In genomic region chr9:22067196-22067595, GRCh38 we compare ENCODE assay signal across 27 cellular contexts. TPM values are rescaled to one million over a fixed set of nuclear protein-coding genes. Genes with fewer than 3 reads are reported as not detected.
"Had no signal": no experiment of that assay in that cellular context is flagged by ENCODE, and none has a peak within 500 bp of the region (broad histone marks: within the 10 kb centered on the region; RNA-seq: fewer than 3 reads in every experiment).

No MANE protein-coding gene starts in this region.

- H3K36me3 ChIP-seq: colonic mucosa, ovary, right lobe of liver, thoracic aorta, tibial nerve, upper lobe of left lung had no signal

- H3K4me1 Mint-ChIP-seq: endodermal cell; immature natural killer cell; memory B cell; natural killer cell; stimulated activated naive B cell treated with anti-CD40 and anti-IgM and Interleukin-4, amounts not matched to agents 10 μg/mL and 1 μg/mL and 100 μg/mL, for 72 hours had no signal

- H3K27me3 ChIP-seq: colonic mucosa, ovary, right lobe of liver, tibial nerve, upper lobe of left lung had no signal

- ATAC-seq: esophagus mucosa; left lobe of liver; natural killer cell; right lobe of liver; stimulated activated naive B cell treated with anti-CD40 and anti-IgM and Interleukin-4, amounts not matched to agents 10 μg/mL and 1 μg/mL and 100 μg/mL, for 72 hours had no signal

- H3K9me3 Mint-ChIP-seq: dendritic cell treated with granulocyte-macrophage colony-stimulating factor and Interleukin-4, amounts not matched to agents 40 ng/mL and 50 ng/mL, for 4 days; endodermal cell; immature natural killer cell; memory B cell; natural killer cell; stimulated activated naive B cell treated with anti-CD40 and anti-IgM and Interleukin-4, amounts not matched to agents 10 μg/mL and 1 μg/mL and 100 μg/mL, for 72 hours; stimulated activated naive CD8-positive, alpha-beta T cell treated with anti-CD3 and anti-CD28 coated beads, Interleukin-15, Interleukin-2, amounts not matched to agents 100 ng/mL and 50 ng/mL, for 24 hours had no signal

- H3K36me3 Mint-ChIP-seq: immature natural killer cell; memory B cell; natural killer cell; stimulated activated naive B cell treated with anti-CD40 and anti-IgM and Interleukin-4, amounts not matched to agents 10 μg/mL and 1 μg/mL and 100 μg/mL, for 72 hours had no signal

- H3K27ac ChIP-seq: colonic mucosa, epithelial cell of prostate, ovary, psoas muscle, right lobe of liver, thoracic aorta, tibial nerve, upper lobe of left lung had no signal

- H3K27me3 Mint-ChIP-seq: memory B cell; stimulated activated naive B cell treated with anti-CD40 and anti-IgM and Interleukin-4, amounts not matched to agents 10 μg/mL and 1 μg/mL and 100 μg/mL, for 72 hours had no signal

- H3K4me1 ChIP-seq: colonic mucosa, right lobe of liver, upper lobe of left lung had no signal

- FAIRE-seq: keratinocyte, urothelium cell line had no signal

- H3K4me3 ChIP-seq: colonic mucosa, lung, ovary, psoas muscle, right lobe of liver, thoracic aorta, tibial nerve, upper lobe of left lung had no signal

- H3K9me3 ChIP-seq: colonic mucosa, ovary, psoas muscle, right lobe of liver, thoracic aorta, tibial nerve, upper lobe of left lung had no signal

- H3K4me3 Mint-ChIP-seq: dendritic cell treated with granulocyte-macrophage colony-stimulating factor and Interleukin-4, amounts not matched to agents 40 ng/mL and 50 ng/mL, for 4 days; endodermal cell; immature natural killer cell; memory B cell; natural killer cell; stimulated activated naive B cell treated with anti-CD40 and anti-IgM and Interleukin-4, amounts not matched to agents 10 μg/mL and 1 μg/mL and 100 μg/mL, for 72 hours; stimulated activated naive CD8-positive, alpha-beta T cell treated with anti-CD3 and anti-CD28 coated beads, Interleukin-15, Interleukin-2, amounts not matched to agents 100 ng/mL and 50 ng/mL, for 24 hours had no signal

- DNase-seq: colonic mucosa; effector CD8-positive, alpha-beta T cell; endodermal cell; foreskin melanocyte; hypothalamus; immature natural killer cell; natural killer cell; occipital lobe; ovary; posterior cingulate gyrus; psoas muscle; right lobe of liver; stimulated activated CD4-positive, alpha-beta T cell treated with anti-CD3 and anti-CD28 coated beads, Interleukin-4, amount 100 ng/mL, for 4 hours; stimulated activated naive B cell treated with anti-CD40 and anti-IgM and Interleukin-4, amounts not matched to agents 10 μg/mL and 1 μg/mL and 100 μg/mL, for 72 hours; upper lobe of left lung had no signal

- H3K27ac Mint-ChIP-seq: dendritic cell treated with granulocyte-macrophage colony-stimulating factor and Interleukin-4, amounts not matched to agents 40 ng/mL and 50 ng/mL, for 4 days; endodermal cell; immature natural killer cell; memory B cell; natural killer cell; stimulated activated naive B cell treated with anti-CD40 and anti-IgM and Interleukin-4, amounts not matched to agents 10 μg/mL and 1 μg/mL and 100 μg/mL, for 72 hours; stimulated activated naive CD8-positive, alpha-beta T cell treated with anti-CD3 and anti-CD28 coated beads, Interleukin-15, Interleukin-2, amounts not matched to agents 100 ng/mL and 50 ng/mL, for 24 hours had no signal

RNA-seq across cellular contexts. Expression of gene CDKN2B, which starts 58.1 kb away (rescaled TPM):
- total RNA-seq: skeletal muscle tissue had no signal
